ENCODE assay signal across 1 cellular context in the genomic region with DNA sequence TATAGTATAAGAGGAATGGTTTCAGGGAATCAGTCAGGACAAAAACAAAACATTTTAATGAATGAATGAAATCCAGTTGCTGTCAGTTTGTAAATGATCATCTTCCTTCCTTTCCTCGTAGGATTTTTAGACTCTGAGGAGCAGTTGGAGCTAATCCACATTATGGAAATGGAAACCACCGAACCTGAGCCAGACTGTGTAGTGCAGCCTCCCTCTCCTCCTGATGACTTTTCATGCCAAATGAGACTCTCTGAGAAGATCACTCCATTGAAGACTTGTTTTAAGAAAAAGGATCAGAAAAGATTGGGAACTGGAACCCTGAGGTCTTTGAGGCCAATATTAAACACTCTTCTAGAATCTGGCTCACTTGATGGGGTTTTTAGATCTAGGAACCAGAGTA.
TF ChIP-seq lines count a peak whose summit lies in the region.

No MANE protein-coding gene starts in this region.

TF ChIP-seq in A549, 52 proteins besides CTCF, POLR2A, EP300 and RAD21 (continued from another document):
- TF ChIP-seq, protein P1, sequence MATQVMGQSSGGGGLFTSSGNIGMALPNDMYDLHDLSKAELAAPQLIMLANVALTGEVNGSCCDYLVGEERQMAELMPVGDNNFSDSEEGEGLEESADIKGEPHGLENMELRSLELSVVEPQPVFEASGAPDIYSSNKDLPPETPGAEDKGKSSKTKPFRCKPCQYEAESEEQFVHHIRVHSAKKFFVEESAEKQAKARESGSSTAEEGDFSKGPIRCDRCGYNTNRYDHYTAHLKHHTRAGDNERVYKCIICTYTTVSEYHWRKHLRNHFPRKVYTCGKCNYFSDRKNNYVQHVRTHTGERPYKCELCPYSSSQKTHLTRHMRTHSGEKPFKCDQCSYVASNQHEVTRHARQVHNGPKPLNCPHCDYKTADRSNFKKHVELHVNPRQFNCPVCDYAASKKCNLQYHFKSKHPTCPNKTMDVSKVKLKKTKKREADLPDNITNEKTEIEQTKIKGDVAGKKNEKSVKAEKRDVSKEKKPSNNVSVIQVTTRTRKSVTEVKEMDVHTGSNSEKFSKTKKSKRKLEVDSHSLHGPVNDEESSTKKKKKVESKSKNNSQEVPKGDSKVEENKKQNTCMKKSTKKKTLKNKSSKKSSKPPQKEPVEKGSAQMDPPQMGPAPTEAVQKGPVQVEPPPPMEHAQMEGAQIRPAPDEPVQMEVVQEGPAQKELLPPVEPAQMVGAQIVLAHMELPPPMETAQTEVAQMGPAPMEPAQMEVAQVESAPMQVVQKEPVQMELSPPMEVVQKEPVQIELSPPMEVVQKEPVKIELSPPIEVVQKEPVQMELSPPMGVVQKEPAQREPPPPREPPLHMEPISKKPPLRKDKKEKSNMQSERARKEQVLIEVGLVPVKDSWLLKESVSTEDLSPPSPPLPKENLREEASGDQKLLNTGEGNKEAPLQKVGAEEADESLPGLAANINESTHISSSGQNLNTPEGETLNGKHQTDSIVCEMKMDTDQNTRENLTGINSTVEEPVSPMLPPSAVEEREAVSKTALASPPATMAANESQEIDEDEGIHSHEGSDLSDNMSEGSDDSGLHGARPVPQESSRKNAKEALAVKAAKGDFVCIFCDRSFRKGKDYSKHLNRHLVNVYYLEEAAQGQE (IDR thresholded peaks at IDR 0.05) = no peak
- TF ChIP-seq CHD2 (IDR thresholded peaks at IDR 0.05; ENCODE audit: low read length, partially characterized antibody) (no peak), PHF8 (IDR thresholded peaks at IDR 0.05; ENCODE audit: borderline replicate concordance, low read depth) (no peak), NR3C1 (IDR thresholded peaks at IDR 0.05) (no peak), JUN (IDR thresholded peaks at IDR 0.05) (no peak), TFCP2L1 (CRISPR knock-in tag; IDR thresholded peaks at IDR 0.05) (no peak), EHMT2 (IDR thresholded peaks at IDR 0.05; ENCODE audit: low read depth) (no peak), BHLHE40 (IDR thresholded peaks at IDR 0.05; ENCODE audit: low read depth, low read length) (no peak), NPAS2 (CRISPR knock-in tag; IDR thresholded peaks at IDR 0.05; ENCODE audit: borderline replicate concordance) (no peak), HEYL (CRISPR knock-in tag; IDR thresholded peaks at IDR 0.05) (no peak)
- TF ChIP-seq, protein P2, sequence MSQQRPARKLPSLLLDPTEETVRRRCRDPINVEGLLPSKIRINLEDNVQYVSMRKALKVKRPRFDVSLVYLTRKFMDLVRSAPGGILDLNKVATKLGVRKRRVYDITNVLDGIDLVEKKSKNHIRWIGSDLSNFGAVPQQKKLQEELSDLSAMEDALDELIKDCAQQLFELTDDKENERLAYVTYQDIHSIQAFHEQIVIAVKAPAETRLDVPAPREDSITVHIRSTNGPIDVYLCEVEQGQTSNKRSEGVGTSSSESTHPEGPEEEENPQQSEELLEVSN (IDR thresholded peaks at IDR 0.05; ENCODE audit: borderline replicate concordance, low read depth) = no peak
